8 cellular contexts compared by ENCODE assay signal in genomic region chr7:44885394-44886317, GRCh38. TPM values are rescaled to one million over a fixed set of nuclear protein-coding genes. Genes with fewer than 3 reads are reported as not detected.
A peak's percentile ranks its signal among the peaks of the same experiment; 100 is the strongest.
DNase-seq lines count a peak whose midpoint lies in the region; ATAC-seq lines count a peak whose summit lies in the region.

PURB (minus strand) TSS chr7:44885530; CDS start chr7:44885348, 182 bp downstream.

- DNase-seq in COLO668 (lab: John Stamatoyannopoulos, UW; ENCODE audit: unreplicated experiment), result peak; percentile 99
- peak; percentile 95 for DNase-seq in HT-29 (ENCODE audit: low spot score)
- DNase-seq in NK-92 treated with Interleukin-12 subunit alpha and Interleukin-12 subunit beta, amount 100 ng/mL, for 24 hours (lab: John Stamatoyannopoulos, UW), result peak; percentile 85
- DNase-seq in activated CD8-positive, alpha-beta memory T cell treated with anti-CD3 and anti-CD28 coated beads for 24 hours, result peak; percentile 97
- peak; percentile 92 for DNase-seq in effector CD8-positive, alpha-beta T cell (lab: John Stamatoyannopoulos, UW)
- DNase-seq in lung microvascular endothelial cell (ENCODE audit: low read depth in 2 of 2), result peak; percentile 98
- DNase-seq in stimulated activated CD4-positive, alpha-beta T cell treated with anti-CD3 and anti-CD28 coated beads, TNF-alpha, amount 100 ng/mL, for 4 hours (ENCODE audit: low read depth in 3 of 3), result peak; percentile 93 to 97 (median 95)

- peak; percentile 86 for ATAC-seq in GM21360 (IDR thresholded peaks at IDR 0.05; ENCODE audit: unreplicated experiment)

RNA-seq across cellular contexts. Expression of gene PURB, which starts in this region (rescaled TPM):
- 11.6 and 13.2 TPM in 2 replicates for total RNA-seq in HT-29 (2014; rRNA removed; shearing (Covaris generic))
- total RNA-seq in lung microvascular endothelial cell, result 12.0 and 14.7 TPM in 2 replicates

Comparison
In these comparisons a context has a peak if more than half of its experiments do, and no peak if none do; other contexts are left out.
1. Peak in every context shown above with its lines: DNase-seq and ATAC-seq.